In genomic region chr7:19128856-19129255, GRCh38 we compare ENCODE assay signal across 19 cellular contexts. TPM values are rescaled to one million over a fixed set of nuclear protein-coding genes. Genes with fewer than 3 reads are reported as not detected.
DNase-seq lines count a peak whose midpoint lies in the region; ATAC-seq, FAIRE-seq and TF ChIP-seq lines count a peak whose summit lies in the region.
"Had no signal": no experiment of that assay in that cellular context is flagged by ENCODE, and none has a peak within 500 bp of the region (broad histone marks: within the 10 kb centered on the region; RNA-seq: fewer than 3 reads in every experiment).

No MANE protein-coding gene starts in this region.

- H3K4me3 ChIP-seq in adipocyte (ENCODE audit: low read length): no peak overlapping the region
- no peak overlapping the region for H3K4me3 ChIP-seq in fibroblast of villous mesenchyme (ENCODE audit: low read depth, low read length)
- H3K4me3 ChIP-seq in adrenal gland: no peak overlapping the region

- H3K36me3 ChIP-seq in adipocyte (ENCODE audit: control insufficient read depth, insufficient read depth, low read length, severe bottlenecking): no peaks in the 10 kb centered on the region
- no peaks in the 10 kb centered on the region for H3K36me3 ChIP-seq in adrenal gland (replicated peaks in 1 of 2)

- no peaks in the 10 kb centered on the region for H3K9me3 ChIP-seq in adipocyte (ENCODE audit: control insufficient read depth, low read length)
- no peaks in the 10 kb centered on the region for H3K9me3 ChIP-seq in adrenal gland (replicated peaks in 1 of 3)
- H3K9me3 ChIP-seq: Caco-2 had no signal

- peak; percentile 82 for FAIRE-seq in H54 (lab: Jason Lieb, UNC)
- FAIRE-seq: A204.1, D721Med, HepG2 had no signal

- DNase-seq in H54 (ENCODE audit: insufficient read length, low spot score): no peak
- DNase-seq in adipocyte (ENCODE audit: low read depth): peak; percentile 29
- peak; percentile 42 for DNase-seq in fibroblast of villous mesenchyme (ENCODE audit: low read depth)
- DNase-seq in SHP77 treated with DMSO at 0.1 percent for 48 hours (lab: John Stamatoyannopoulos, UW): no peak
- DNase-seq in adrenal gland: no peak
- no peak for DNase-seq in activated CD4-positive, alpha-beta T cell treated with anti-CD3 and anti-CD28 coated beads, Interleukin-2, amount 10 ng/mL, durations not matched to agents 7 days and 5 days
- DNase-seq: ACHN; AML-193; Caco-2; CD4-positive, alpha-beta T cell; GDM1; GOT3; H9 had no signal

- H3K9ac ChIP-seq in adipocyte (ENCODE audit: low read length): no peak overlapping the region

- no peak for TF ChIP-seq POLR2A in H54 (IDR thresholded peaks at IDR 0.05; ENCODE audit: low read depth, low read length)
- no peak for TF ChIP-seq POLR2A in adrenal gland (IDR thresholded peaks at IDR 0.05)
- no peak for TF ChIP-seq POLR2A in GM18505 (IDR thresholded peaks at IDR 0.05; ENCODE audit: borderline replicate concordance, extremely low read depth, insufficient read depth, insufficient read length)

- WGBS in adrenal gland, 4 donors: 54 to 76% (median 67%) methylated on average over 1 of the region's 1 CpG

- CTCF ChIA-PET in activated CD4-positive, alpha-beta T cell treated with anti-CD3 and anti-CD28 coated beads, Interleukin-2, amount 10 ng/mL, durations not matched to agents 7 days and 5 days (lab: Charles Lee): no interaction called here

- H3K27ac ChIP-seq in adrenal gland: no peak overlapping the region
- H3K27ac ChIP-seq: C4-2B had no signal

- H3K4me1 Mint-ChIP-seq in activated CD4-positive, alpha-beta T cell treated with anti-CD3 and anti-CD28 coated beads, Interleukin-2, amount 10 ng/mL, durations not matched to agents 7 days and 5 days: no peaks in the 10 kb centered on the region
- H3K4me1 Mint-ChIP-seq: H9 had no signal

- H3K27me3 ChIP-seq in adipocyte (replicated peaks; ENCODE audit: control insufficient read depth, insufficient read depth, low read length) (no peaks in the 10 kb centered on the region), adrenal gland (no peaks in the 10 kb centered on the region)

- no peaks in the 10 kb centered on the region for H3K36me3 Mint-ChIP-seq in activated CD4-positive, alpha-beta T cell treated with anti-CD3 and anti-CD28 coated beads, Interleukin-2, amount 10 ng/mL, durations not matched to agents 7 days and 5 days (ENCODE audit: low read depth)

- H3K9me3 Mint-ChIP-seq in activated CD4-positive, alpha-beta T cell treated with anti-CD3 and anti-CD28 coated beads, Interleukin-2, amount 10 ng/mL, durations not matched to agents 7 days and 5 days: no peaks in the 10 kb centered on the region
- H3K9me3 Mint-ChIP-seq: H9 had no signal

- ATAC-seq in GM18505 (IDR thresholded peaks at IDR 0.05; ENCODE audit: unreplicated experiment): no peak
- ATAC-seq: HepG2 had no signal

- no peaks in the 10 kb centered on the region for H3K27me3 Mint-ChIP-seq in activated CD4-positive, alpha-beta T cell treated with anti-CD3 and anti-CD28 coated beads, Interleukin-2, amount 10 ng/mL, durations not matched to agents 7 days and 5 days

- no peak overlapping the region for H3K4me3 Mint-ChIP-seq in activated CD4-positive, alpha-beta T cell treated with anti-CD3 and anti-CD28 coated beads, Interleukin-2, amount 10 ng/mL, durations not matched to agents 7 days and 5 days
- H3K4me3 Mint-ChIP-seq: CD4-positive, alpha-beta T cell; H9 had no signal

- H3K27ac Mint-ChIP-seq in activated CD4-positive, alpha-beta T cell treated with anti-CD3 and anti-CD28 coated beads, Interleukin-2, amount 10 ng/mL, durations not matched to agents 7 days and 5 days: no peak overlapping the region
- H3K27ac Mint-ChIP-seq: CD4-positive, alpha-beta T cell; H9 had no signal

- H3K4me1 ChIP-seq in adipocyte (ENCODE audit: control insufficient read depth, insufficient read depth, low read length) (peaks cover 6% of the 10 kb centered on the region), adrenal gland (replicated peaks in 1 of 2) (no peaks in the 10 kb centered on the region)
- H3K4me1 ChIP-seq: Caco-2 had no signal

- no peak for TF ChIP-seq CTCF in fibroblast of villous mesenchyme (IDR thresholded peaks at IDR 0.05; ENCODE audit: insufficient read depth, low read depth, low read length)
- no peak for TF ChIP-seq CTCF in adrenal gland (IDR thresholded peaks at IDR 0.05)

- intact Hi-C loops in adrenal gland (cut with DNase I): no loop called here

- POLR2A ChIA-PET in activated CD4-positive, alpha-beta T cell treated with anti-CD3 and anti-CD28 coated beads, Interleukin-2, amount 10 ng/mL, durations not matched to agents 7 days and 5 days (lab: Charles Lee): no interaction called here

RNA-seq across cellular contexts. Expression of gene TWIST1, which starts 11.4 kb away (rescaled TPM):
- total RNA-seq in fibroblast of villous mesenchyme: 16.4 and 19.3 TPM in 2 replicates
- 10 to 100 TPM in 4 of 8 donors, 1 to 10 TPM in 4; 1.8 to 16.3 (median 10.5) TPM for total RNA-seq in adrenal gland
- 10 to 100 TPM in 1 of 3 donors, 1 to 10 TPM in 2; 1.9 to 17.9 (median 3.0) TPM for polyA plus RNA-seq in adrenal gland
- under 1 TPM; 0.12 to 0.25 TPM for total RNA-seq in activated CD4-positive, alpha-beta T cell treated with anti-CD3 and anti-CD28 coated beads, Interleukin-2, amount 10 ng/mL, durations not matched to agents 7 days and 5 days
- total RNA-seq: Caco-2; CD4-positive, alpha-beta T cell; H9; HepG2 had no signal
- polyA plus RNA-seq: HepG2 had no signal

RNA-seq across cellular contexts. Expression of gene FERD3L, which starts 16.4 kb away (rescaled TPM):
- total RNA-seq in fibroblast of villous mesenchyme (not detected in 2 replicates), adrenal gland (not detected)
- not detected for polyA plus RNA-seq in adrenal gland
- total RNA-seq in activated CD4-positive, alpha-beta T cell treated with anti-CD3 and anti-CD28 coated beads, Interleukin-2, amount 10 ng/mL, durations not matched to agents 7 days and 5 days: not detected
- total RNA-seq: Caco-2; CD4-positive, alpha-beta T cell; H9; HepG2 had no signal
- polyA plus RNA-seq: BJ, HepG2 had no signal

Comparison
In these comparisons a context has a peak if more than half of its experiments do, and no peak if none do; other contexts are left out.
1. DNase-seq: peak in adipocyte (single experiment) and fibroblast of villous mesenchyme (single experiment); none in H54 (single experiment), SHP77 treated with DMSO at 0.1 percent for 48 hours (single experiment), adrenal gland (0 of 7) and activated CD4-positive, alpha-beta T cell treated with anti-CD3 and anti-CD28 coated beads, Interleukin-2, amount 10 ng/mL, durations not matched to agents 7 days and 5 days (single experiment).